In the genomic region with DNA sequence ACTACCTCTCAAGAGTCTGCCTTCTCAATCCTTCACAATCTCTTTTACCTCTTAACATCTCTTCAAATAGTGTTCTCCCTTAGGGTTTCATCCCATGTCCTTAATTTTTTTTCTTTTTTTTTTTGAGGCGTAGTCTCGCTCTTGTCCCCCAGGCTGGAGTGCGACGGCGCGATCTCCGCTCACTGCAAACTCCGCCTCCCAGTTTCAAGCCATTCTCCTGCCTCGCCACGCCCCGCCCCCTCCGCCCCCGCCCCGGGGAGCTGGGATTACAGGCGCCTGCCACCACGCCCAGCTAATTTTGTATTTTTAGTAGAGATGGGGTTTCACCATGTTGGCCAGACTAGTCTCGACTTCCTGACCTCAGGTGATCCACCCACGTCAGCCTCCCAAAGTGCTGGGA, we compare ENCODE assay signal across 15 cellular contexts. TPM values are rescaled to one million over a fixed set of nuclear protein-coding genes. Genes with fewer than 3 reads are reported as not detected.
DNase-seq lines count a peak whose midpoint lies in the region; ATAC-seq and TF ChIP-seq lines count a peak whose summit lies in the region.
"Had no signal": no experiment of that assay in that cellular context is flagged by ENCODE, and none has a peak within 500 bp of the region (broad histone marks: within the 10 kb centered on the region; RNA-seq: fewer than 3 reads in every experiment).

No MANE protein-coding gene starts in this region.

- H3K27me3 ChIP-seq in GM23338 (ENCODE audit: insufficient read depth), result no peaks in the 10 kb centered on the region
- no peaks in the 10 kb centered on the region for H3K27me3 ChIP-seq in GM23248 (replicated peaks; ENCODE audit: insufficient read depth)

- no peaks in the 10 kb centered on the region for H3K79me2 ChIP-seq in GM23338 (replicated peaks; ENCODE audit: insufficient read depth)
- no peaks in the 10 kb centered on the region for H3K79me2 ChIP-seq in GM23248 (ENCODE audit: insufficient read depth)

- no peaks in the 10 kb centered on the region; the same call in 1 of the 2 replicates for H3K9me2 ChIP-seq in GM23338 (ENCODE audit: insufficient read depth)
- H3K9me2 ChIP-seq in GM23248 (ENCODE audit: insufficient read depth), result no peaks in the 10 kb centered on the region

- no peaks in the 10 kb centered on the region for H3K9me3 Mint-ChIP-seq in GM23338
- H3K9me3 Mint-ChIP-seq in WTC11, result peaks cover 9% of the 10 kb centered on the region
- H3K9me3 Mint-ChIP-seq: CD4-positive, alpha-beta T cell had no signal

- H3K4me3 Mint-ChIP-seq in GM23338 (no peak overlapping the region), WTC11 (no peak overlapping the region)
- H3K4me3 Mint-ChIP-seq: B cell; CD4-positive, alpha-beta T cell had no signal

- peaks cover 15% of the 10 kb centered on the region for H3K4me1 Mint-ChIP-seq in GM23338
- peaks cover 25% of the 10 kb centered on the region for H3K4me1 Mint-ChIP-seq in WTC11

- H2AFZ ChIP-seq in GM23338, result peak overlapping the region; percentile 83; the same call in 1 of the 2 replicates
- no peak overlapping the region for H2AFZ ChIP-seq in GM23248

- H3K4me2 ChIP-seq in GM23338 (no peak overlapping the region), GM23248 (ENCODE audit: unreplicated experiment) (no peak overlapping the region)

- H3K9me3 ChIP-seq in GM23248 (ENCODE audit: low read depth), result no peaks in the 10 kb centered on the region

- H4K20me1 ChIP-seq in GM23338 (replicated peaks; ENCODE audit: insufficient read depth) (no peaks in the 10 kb centered on the region), GM23248 (ENCODE audit: insufficient read depth) (no peaks in the 10 kb centered on the region)

- peaks cover 18% of the 10 kb centered on the region; the same call in 1 of the 2 replicates for H3K4me1 ChIP-seq in GM23338 (ENCODE audit: insufficient read depth)
- H3K4me1 ChIP-seq in GM23248 (ENCODE audit: insufficient read depth), result no peaks in the 10 kb centered on the region

- H3K36me3 ChIP-seq in GM23338 (ENCODE audit: insufficient read depth), result no peaks in the 10 kb centered on the region
- H3K36me3 ChIP-seq in GM23248 (ENCODE audit: low read depth), result no peaks in the 10 kb centered on the region

- no peaks in the 10 kb centered on the region for H3F3A ChIP-seq in GM23338 (replicated peaks; ENCODE audit: low read depth)
- H3F3A ChIP-seq in GM23248 (ENCODE audit: insufficient read depth), result peaks cover 1% of the 10 kb centered on the region; the same call in 1 of the 2 replicates

- H3K9ac ChIP-seq in GM23248, result no peak overlapping the region

- no peak overlapping the region for H3K4me3 ChIP-seq in GM23338
- no peak overlapping the region for H3K4me3 ChIP-seq in GM23248

- no peak overlapping the region for H3K27ac ChIP-seq in GM23338 (ENCODE audit: low read depth)
- no peak overlapping the region for H3K27ac ChIP-seq in GM23248
- H3K27ac ChIP-seq: HL-60 had no signal

- in situ Hi-C loops in GM23248 (cut with MboI), result no loop called here

- DNase-seq in ELF-1 (ENCODE audit: low read depth, low spot score) (peak; percentile 35), GM23338 (ENCODE audit: low spot score) (peak; percentile 59), WTC11 (ENCODE audit: low spot score) (peak; percentile 46), ecto neural progenitor cell (ENCODE audit: low spot score) (peak; percentile 71), superior temporal gyrus (ENCODE audit: extremely low spot score) (no peak), HuH-7 (ENCODE audit: low spot score) (no peak), GM23248 (no peak), COR-L47 (lab: John Stamatoyannopoulos, UW) (no peak)
- DNase-seq: C1 segment of cervical spinal cord; CD4-positive, alpha-beta T cell; DMS79; H7; KBM-7 had no signal

- ATAC-seq in GM23338, result no peak; the same call in 2 of the 3 replicates
- peak; percentile 21; the same call in 1 of the 2 replicates for ATAC-seq in WTC11

- H3K27ac Mint-ChIP-seq in GM23338 (no peak overlapping the region), WTC11 (no peak overlapping the region)
- H3K27ac Mint-ChIP-seq: B cell; CD4-positive, alpha-beta T cell had no signal

- peaks cover 5% of the 10 kb centered on the region for H3K27me3 Mint-ChIP-seq in GM23338 (ENCODE audit: insufficient read depth, low read depth, poor library complexity)
- H3K27me3 Mint-ChIP-seq in WTC11 (ENCODE audit: low read depth), result peaks cover 2% of the 10 kb centered on the region; the same call in 1 of the 2 replicates
- H3K27me3 Mint-ChIP-seq: B cell; CD4-positive, alpha-beta T cell had no signal

- CTCF ChIA-PET in WTC11 (lab: Charles Lee), result interaction anchor here (0.6 kb wide), 3 partner anchors 85 to 845 kb away, joined by 3 to 4 read pairs (median 3); no protein-coding TSS in a partner anchor

- POLR2A ChIA-PET in WTC11 (lab: Charles Lee), result no interaction called here

- WGBS in GM23248 (ENCODE audit: low coverage in 1 of 2, low lambda C conversion rate in 2 of 2, missing lambda C conversion rate in 2 of 2), 2 experiments, result 72 to 86% methylated on average over 3 to 18 of the region's 18 CpGs

- TF ChIP-seq CTCF in GM23338 (conservative IDR thresholded peaks at IDR 0.05; ENCODE audit: low read depth in 2 of 2) (no peak), WTC11 (IDR thresholded peaks at IDR 0.05) (no peak)

- H3K36me3 Mint-ChIP-seq in GM23338 (ENCODE audit: low read depth) (no peaks in the 10 kb centered on the region), WTC11 (peaks cover 4% of the 10 kb centered on the region; the same call in 1 of the 2 replicates)

TF ChIP-seq in GM23338, 12 proteins besides CTCF, POLR2A, EP300 and RAD21 (continues in another document):
- no peak for TF ChIP-seq ZNF114 (CRISPR knock-in tag; IDR thresholded peaks at IDR 0.05)
- no peak for TF ChIP-seq CREB1 (CRISPR knock-in tag; IDR thresholded peaks at IDR 0.05; ENCODE audit: low read depth)
- TF ChIP-seq EZH2phosphoT487 (IDR thresholded peaks at IDR 0.05; ENCODE audit: unreplicated experiment), result no peak
- no peak for TF ChIP-seq JUNB (IDR thresholded peaks at IDR 0.05; ENCODE audit: unreplicated experiment)
- TF ChIP-seq, protein P1, sequence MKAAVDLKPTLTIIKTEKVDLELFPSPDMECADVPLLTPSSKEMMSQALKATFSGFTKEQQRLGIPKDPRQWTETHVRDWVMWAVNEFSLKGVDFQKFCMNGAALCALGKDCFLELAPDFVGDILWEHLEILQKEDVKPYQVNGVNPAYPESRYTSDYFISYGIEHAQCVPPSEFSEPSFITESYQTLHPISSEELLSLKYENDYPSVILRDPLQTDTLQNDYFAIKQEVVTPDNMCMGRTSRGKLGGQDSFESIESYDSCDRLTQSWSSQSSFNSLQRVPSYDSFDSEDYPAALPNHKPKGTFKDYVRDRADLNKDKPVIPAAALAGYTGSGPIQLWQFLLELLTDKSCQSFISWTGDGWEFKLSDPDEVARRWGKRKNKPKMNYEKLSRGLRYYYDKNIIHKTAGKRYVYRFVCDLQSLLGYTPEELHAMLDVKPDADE (IDR thresholded peaks at IDR 0.05), result no peak
- no peak for TF ChIP-seq NANOG (IDR thresholded peaks at IDR 0.05; ENCODE audit: borderline replicate concordance)

TF ChIP-seq in WTC11, 78 proteins besides CTCF, POLR2A, EP300 and RAD21 (continues in another document):
- TF ChIP-seq, protein P2, sequence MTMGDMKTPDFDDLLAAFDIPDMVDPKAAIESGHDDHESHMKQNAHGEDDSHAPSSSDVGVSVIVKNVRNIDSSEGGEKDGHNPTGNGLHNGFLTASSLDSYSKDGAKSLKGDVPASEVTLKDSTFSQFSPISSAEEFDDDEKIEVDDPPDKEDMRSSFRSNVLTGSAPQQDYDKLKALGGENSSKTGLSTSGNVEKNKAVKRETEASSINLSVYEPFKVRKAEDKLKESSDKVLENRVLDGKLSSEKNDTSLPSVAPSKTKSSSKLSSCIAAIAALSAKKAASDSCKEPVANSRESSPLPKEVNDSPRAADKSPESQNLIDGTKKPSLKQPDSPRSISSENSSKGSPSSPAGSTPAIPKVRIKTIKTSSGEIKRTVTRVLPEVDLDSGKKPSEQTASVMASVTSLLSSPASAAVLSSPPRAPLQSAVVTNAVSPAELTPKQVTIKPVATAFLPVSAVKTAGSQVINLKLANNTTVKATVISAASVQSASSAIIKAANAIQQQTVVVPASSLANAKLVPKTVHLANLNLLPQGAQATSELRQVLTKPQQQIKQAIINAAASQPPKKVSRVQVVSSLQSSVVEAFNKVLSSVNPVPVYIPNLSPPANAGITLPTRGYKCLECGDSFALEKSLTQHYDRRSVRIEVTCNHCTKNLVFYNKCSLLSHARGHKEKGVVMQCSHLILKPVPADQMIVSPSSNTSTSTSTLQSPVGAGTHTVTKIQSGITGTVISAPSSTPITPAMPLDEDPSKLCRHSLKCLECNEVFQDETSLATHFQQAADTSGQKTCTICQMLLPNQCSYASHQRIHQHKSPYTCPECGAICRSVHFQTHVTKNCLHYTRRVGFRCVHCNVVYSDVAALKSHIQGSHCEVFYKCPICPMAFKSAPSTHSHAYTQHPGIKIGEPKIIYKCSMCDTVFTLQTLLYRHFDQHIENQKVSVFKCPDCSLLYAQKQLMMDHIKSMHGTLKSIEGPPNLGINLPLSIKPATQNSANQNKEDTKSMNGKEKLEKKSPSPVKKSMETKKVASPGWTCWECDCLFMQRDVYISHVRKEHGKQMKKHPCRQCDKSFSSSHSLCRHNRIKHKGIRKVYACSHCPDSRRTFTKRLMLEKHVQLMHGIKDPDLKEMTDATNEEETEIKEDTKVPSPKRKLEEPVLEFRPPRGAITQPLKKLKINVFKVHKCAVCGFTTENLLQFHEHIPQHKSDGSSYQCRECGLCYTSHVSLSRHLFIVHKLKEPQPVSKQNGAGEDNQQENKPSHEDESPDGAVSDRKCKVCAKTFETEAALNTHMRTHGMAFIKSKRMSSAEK (CRISPR knock-in tag; IDR thresholded peaks at IDR 0.05; ENCODE audit: borderline replicate concordance), result no peak
- TF ChIP-seq FOXJ3 (CRISPR knock-in tag; IDR thresholded peaks at IDR 0.05; ENCODE audit: borderline replicate concordance), result no peak
- TF ChIP-seq TP53 (CRISPR knock-in tag; IDR thresholded peaks at IDR 0.05), result no peak
- no peak for TF ChIP-seq JUN (CRISPR knock-in tag; IDR thresholded peaks at IDR 0.05)

RNA-seq across cellular contexts. Expression of gene BCAT1, which starts 7.0 kb away (rescaled TPM):
- total RNA-seq in GM23338 (2014; rRNA removed; shearing (Covaris generic)), result 176 and 181 TPM in 2 replicates
- polyA plus RNA-seq in GM23338 (2016; fragmentation: Nextera tagmentation; extraction: Ambion mirVana) (47.3 and 53.6 TPM in 2 replicates), GM23248 (2016; fragmentation: Nextera tagmentation; extraction: Ambion mirVana) (51.9 and 60.6 TPM in 2 replicates)
- total RNA-seq in WTC11 (2021), result 239 to 267 TPM (median 240 TPM) in 3 replicates
- total RNA-seq in GM23248 (2014; rRNA removed; shearing (Covaris generic)), result 72.1 and 109 TPM in 2 replicates

Comparison
In these comparisons a context has a peak if more than half of its experiments do, and no peak if none do; other contexts are left out.
1. DNase-seq: peak in ELF-1 (single experiment), GM23338 (single experiment), WTC11 (single experiment) and ecto neural progenitor cell (single experiment); none in superior temporal gyrus (single experiment), HuH-7 (single experiment), GM23248 (single experiment) and COR-L47 (single experiment).